8 cellular contexts compared by ENCODE assay signal in genomic region chr19:1410136-1410786, GRCh38. TPM values are rescaled to one million over a fixed set of nuclear protein-coding genes. Genes with fewer than 3 reads are reported as not detected.
DNase-seq lines count a peak whose midpoint lies in the region; ATAC-seq, FAIRE-seq and TF ChIP-seq lines count a peak whose summit lies in the region.

No MANE protein-coding gene starts in this region.

- peak overlapping the region; percentile 100 for H3K4me2 ChIP-seq in DOHH2 (ENCODE audit: low read length)

- no peak overlapping the region; the same call in 1 of the 2 replicates for H3K4me3 ChIP-seq in DOHH2 (ENCODE audit: low read length)
- H3K4me3 ChIP-seq in Panc1 (ENCODE audit: low read depth in 2 of 2, low read length in 2 of 2) = peak overlapping the region; percentile 77; a peak in 3 of 4 replicates
- no peak overlapping the region for H3K4me3 ChIP-seq in effector memory CD4-positive, alpha-beta T cell (ENCODE audit: insufficient read depth, low read depth, low read length, poor library complexity, severe bottlenecking)
- peak overlapping the region; percentile 76 for H3K4me3 ChIP-seq in retinal pigment epithelial cell (ENCODE audit: low read length)
- H3K4me3 ChIP-seq in small intestine (ENCODE audit: low read depth in 1 of 2, low read length in 2 of 2) = peak overlapping the region in 1 of 2 donors; percentile 6

- ATAC-seq in Panc1 = no peak

- DNase-seq in Panc1 (ENCODE audit: low read depth, low spot score) (no peak), retinal pigment epithelial cell (ENCODE audit: low read depth) (no peak), mesenteric fat pad (ENCODE audit: low spot score) (no peak), small intestine (no peak), OCI-M1 (lab: John Stamatoyannopoulos, UW) (no peak), NCI-H524 treated with DMSO at 0.1 percent for 48 hours (lab: John Stamatoyannopoulos, UW) (no peak)
- no peak for DNase-seq in effector memory CD4-positive, alpha-beta T cell

- BruUV-seq in Panc1 (replicated peaks; lab: Mats Ljungman, UMichigan) = no TSS peak

- H3K9me3 ChIP-seq in DOHH2 (ENCODE audit: control insufficient read depth, insufficient read depth, low read length) (no peaks in the 10 kb centered on the region), Panc1 (ENCODE audit: control insufficient read depth, insufficient read depth, low read depth, low read length) (no peaks in the 10 kb centered on the region), small intestine (ENCODE audit: control insufficient read depth, low read depth) (no peaks in the 10 kb centered on the region)
- no peaks in the 10 kb centered on the region for H3K9me3 ChIP-seq in effector memory CD4-positive, alpha-beta T cell (ENCODE audit: control insufficient read depth, low read length)

- H3K27me3 ChIP-seq in DOHH2 (ENCODE audit: control insufficient read depth, low read length) (no peaks in the 10 kb centered on the region), Panc1 (ENCODE audit: control insufficient read depth, insufficient read depth, low read length) (no peaks in the 10 kb centered on the region), small intestine (ENCODE audit: control insufficient read depth in 2 of 2, insufficient read depth in 2 of 2, low read length in 2 of 2) (no peaks in the 10 kb centered on the region)
- H3K27me3 ChIP-seq in effector memory CD4-positive, alpha-beta T cell (replicated peaks; ENCODE audit: control insufficient read depth, insufficient read depth, low read length, poor library complexity, severe bottlenecking) = no peaks in the 10 kb centered on the region

- peaks cover 32% of the 10 kb centered on the region for H3K4me1 ChIP-seq in DOHH2 (ENCODE audit: control insufficient read depth, low read length)
- peaks cover 37% of the 10 kb centered on the region for H3K4me1 ChIP-seq in Panc1 (ENCODE audit: control insufficient read depth, insufficient read depth, low read length)
- peaks cover 53% of the 10 kb centered on the region for H3K4me1 ChIP-seq in effector memory CD4-positive, alpha-beta T cell (ENCODE audit: control insufficient read depth, insufficient read depth, low read length, poor library complexity, severe bottlenecking)
- H3K4me1 ChIP-seq in small intestine (ENCODE audit: control insufficient read depth in 2 of 2, insufficient read depth in 1 of 2, low read depth in 1 of 2, low read length in 1 of 2) = peaks cover 9 to 22% of the 10 kb centered on the region in 2 donors

- H3K27ac ChIP-seq in DOHH2 (ENCODE audit: low read depth, low read length) (no peak overlapping the region), Panc1 (ENCODE audit: low read length) (peak overlapping the region; percentile 48; the same call in 1 of the 2 replicates), small intestine (ENCODE audit: low read depth in 1 of 2, low read length in 1 of 2) (peak overlapping the region in 1 of 2 donors; percentile 12)
- H3K27ac ChIP-seq in effector memory CD4-positive, alpha-beta T cell (ENCODE audit: insufficient read depth, low read length, poor library complexity, severe bottlenecking) = peak overlapping the region; percentile 95

- no peak for FAIRE-seq in small intestine (lab: Jason Lieb, UNC)

- POLR2A ChIA-PET in Panc1 (lab: Charles Lee) = no interaction called here

- intact Hi-C loops in Panc1 (cut with micrococcal nuclease; ENCODE audit: unreplicated experiment) = no loop called here

- peaks cover 5% of the 10 kb centered on the region for H3F3A ChIP-seq in DOHH2 (ENCODE audit: control insufficient read depth, insufficient read depth)

- CTCF ChIA-PET in Panc1 (lab: Charles Lee) = no interaction called here

- TF ChIP-seq CTCF in DOHH2 (IDR thresholded peaks at IDR 0.05; ENCODE audit: low read depth, low read length, poor library complexity, severe bottlenecking) (no peak), Panc1 (IDR thresholded peaks at IDR 0.05) (no peak), retinal pigment epithelial cell (conservative IDR thresholded peaks at IDR 0.05; ENCODE audit: low read depth, low read length) (no peak)

- peaks cover 78% of the 10 kb centered on the region for H3K79me2 ChIP-seq in DOHH2 (ENCODE audit: control insufficient read depth, low read length)

- H3K36me3 ChIP-seq in DOHH2 (ENCODE audit: control insufficient read depth, low read length) (peaks cover 71% of the 10 kb centered on the region), Panc1 (ENCODE audit: control insufficient read depth, insufficient read depth, low read length) (no peaks in the 10 kb centered on the region; the same call in 1 of the 2 replicates), small intestine (ENCODE audit: control insufficient read depth in 2 of 2, insufficient read depth in 2 of 2, low read length in 2 of 2) (peaks cover 2 to 7% of the 10 kb centered on the region in 2 donors)
- H3K36me3 ChIP-seq in effector memory CD4-positive, alpha-beta T cell (ENCODE audit: control insufficient read depth, insufficient read depth, low read length) = peaks cover 6% of the 10 kb centered on the region

- 69 to 72% (median 69%) methylated on average over 23 of the region's 23 CpGs for WGBS in small intestine, 3 donors

- H3K9me2 ChIP-seq in DOHH2 (replicated peaks; ENCODE audit: control insufficient read depth, low read length) = no peaks in the 10 kb centered on the region

- peaks cover 56% of the 10 kb centered on the region for H4K20me1 ChIP-seq in DOHH2 (ENCODE audit: control insufficient read depth, insufficient read depth, low read depth, low read length)

- in situ Hi-C loops in Panc1 (cut with HindIII; ENCODE audit: low pct_unique_long_range_greater_than_20kb, low sequenced_read_pairs) = no loop called here

RNA-seq across cellular contexts. Expression of gene DAZAP1, which starts 2.9 kb away (rescaled TPM):
- total RNA-seq in Panc1 (2021; ENCODE audit: unreplicated experiment) = 195 TPM
- 137 TPM for polyA plus RNA-seq in Panc1 (2012; ENCODE audit: insufficient read length)
- total RNA-seq in mesenteric fat pad = 110 TPM
- polyA plus RNA-seq in small intestine = 100 to 1,000 TPM in 1 of 3 donors, 10 to 100 TPM in 2; 60.2 to 124 (median 68.9) TPM

RNA-seq across cellular contexts. Expression of gene GAMT, which starts 8.9 kb away (rescaled TPM):
- total RNA-seq in Panc1 (2021; ENCODE audit: unreplicated experiment) (21.2 TPM), mesenteric fat pad (8.4 TPM)
- polyA plus RNA-seq in Panc1 (2012; ENCODE audit: insufficient read length) = 52.6 TPM
- polyA plus RNA-seq in small intestine = 1 to 10 TPM; 1.1 to 4.8 (median 3.8) TPM

RNA-seq across cellular contexts. Expression of gene NDUFS7, which starts 26.6 kb away (rescaled TPM):
- total RNA-seq in Panc1 (2021; ENCODE audit: unreplicated experiment) (73.0 TPM), mesenteric fat pad (75.3 TPM)
- polyA plus RNA-seq in Panc1 (2012; ENCODE audit: insufficient read length) = 132 TPM
- 100 to 1,000 TPM; 215 to 350 (median 281) TPM for polyA plus RNA-seq in small intestine

RNA-seq across cellular contexts. Expression of gene RPS15, which starts 27.9 kb away (rescaled TPM):
- total RNA-seq in Panc1 (2021; ENCODE audit: unreplicated experiment) = 1,067 TPM
- polyA plus RNA-seq in Panc1 (2012; ENCODE audit: insufficient read length) = 2,091 TPM
- 909 TPM for total RNA-seq in mesenteric fat pad
- 1,000 to 10,000 TPM; 2,441 to 3,547 (median 3,396) TPM for polyA plus RNA-seq in small intestine

RNA-seq across cellular contexts. Expression of gene APC2, which starts 39.7 kb away (rescaled TPM):
- 11.9 TPM for total RNA-seq in Panc1 (2021; ENCODE audit: unreplicated experiment)
- 14.5 TPM for polyA plus RNA-seq in Panc1 (2012; ENCODE audit: insufficient read length)
- total RNA-seq in mesenteric fat pad = 0.10 TPM
- polyA plus RNA-seq in small intestine = 1 to 10 TPM in 1 of 3 donors, under 1 TPM in 1, not detected in 1; 0.81 to 2.1 TPM

Comparison
In these comparisons a context has a peak if more than half of its experiments do, and no peak if none do; other contexts are left out.
1. H3K4me3 ChIP-seq: peak in Panc1 (2 of 2) and retinal pigment epithelial cell (single experiment); none in DOHH2 (single experiment) and effector memory CD4-positive, alpha-beta T cell (single experiment).